13 cellular contexts compared by ENCODE assay signal in genomic region chr14:34218866-34219265, GRCh38.
DNase-seq lines count a peak whose midpoint lies in the region; ATAC-seq, FAIRE-seq and TF ChIP-seq lines count a peak whose summit lies in the region.
"Had no signal": no experiment of that assay in that cellular context is flagged by ENCODE, and none has a peak within 500 bp of the region (broad histone marks: within the 10 kb centered on the region; RNA-seq: fewer than 3 reads in every experiment).

No MANE protein-coding gene starts in this region.

- H3K4me1 ChIP-seq in keratinocyte (ENCODE audit: control insufficient read depth, extremely low read depth, insufficient read depth, low read length) (peaks cover 28% of the 10 kb centered on the region), trophoblast cell (ENCODE audit: control insufficient read depth in 1 of 2, insufficient read depth in 2 of 2, low read length in 2 of 2) (peaks cover 14 to 16% of the 10 kb centered on the region in 2 experiments), transverse colon (peaks cover 0 to 36% (median 10%) of the 10 kb centered on the region in 4 donors)

- H2AFZ ChIP-seq in keratinocyte (ENCODE audit: control insufficient read depth, low read length), result peak overlapping the region; percentile 8
- H2AFZ ChIP-seq in trophoblast cell (ENCODE audit: insufficient read depth, low read length, poor library complexity), result no peak overlapping the region
- H2AFZ ChIP-seq: GM23248 had no signal

- no peak overlapping the region for H4K8ac ChIP-seq in trophoblast cell (ENCODE audit: low read depth, low read length)

- H2BK12ac ChIP-seq in trophoblast cell (ENCODE audit: low read length), result no peak overlapping the region

- no peak overlapping the region for H3K4me2 ChIP-seq in keratinocyte (ENCODE audit: control insufficient read depth, extremely low read depth, insufficient read depth, low read depth, low read length)
- H3K4me2 ChIP-seq in trophoblast cell (ENCODE audit: low read length), result no peak overlapping the region
- H3K4me2 ChIP-seq: A549 had no signal

- intact Hi-C loops in transverse colon (cut with DNase I; ENCODE audit: low total_unique reads), result loop anchor here (10.0 kb wide), 1 partner anchor 154 kb away; no protein-coding TSS in a partner anchor

- no peak overlapping the region for H3K18ac ChIP-seq in trophoblast cell (ENCODE audit: low read length)

- no peak overlapping the region for H3K23ac ChIP-seq in trophoblast cell (ENCODE audit: low read length)

- no peak for DNase-seq in epithelial cell of prostate (ENCODE audit: low read depth, low spot score)
- DNase-seq in keratinocyte (ENCODE audit: low read depth, low spot score), result no peak
- no peak for DNase-seq in trophoblast cell
- no peak for DNase-seq in transverse colon
- DNase-seq in NCI-H2107 treated with DMSO at 0.1 percent for 48 hours (lab: John Stamatoyannopoulos, UW; ENCODE audit: unreplicated experiment), result no peak
- DNase-seq in amygdala (lab: John Stamatoyannopoulos, UW), result no peak
- DNase-seq: Caco-2; CD8-positive, alpha-beta T cell; GF-D8; GM23248; H7 had no signal

- no peaks in the 10 kb centered on the region for H3K79me2 ChIP-seq in keratinocyte (ENCODE audit: control insufficient read depth, insufficient read depth, low read length)
- H3K79me2 ChIP-seq in trophoblast cell (ENCODE audit: control insufficient read depth, insufficient read depth, low read length, poor library complexity), result peaks cover 2% of the 10 kb centered on the region

- ATAC-seq in GM21381 (IDR thresholded peaks at IDR 0.05; ENCODE audit: unreplicated experiment), result no peak
- ATAC-seq: A549; CD8-positive, alpha-beta T cell had no signal

- peaks cover 17% of the 10 kb centered on the region for H3K79me1 ChIP-seq in trophoblast cell (ENCODE audit: low read length)

- no peak overlapping the region for H3K4ac ChIP-seq in trophoblast cell (ENCODE audit: low read depth, low read length)

- H4K12ac ChIP-seq in trophoblast cell (ENCODE audit: low read depth, low read length), result no peak overlapping the region

- no peak for TF ChIP-seq EP300 in transverse colon (IDR thresholded peaks at IDR 0.05; ENCODE audit: low read depth)

- H4K20me1 ChIP-seq in keratinocyte (ENCODE audit: control insufficient read depth, extremely low read depth, insufficient read depth, low read length), result no peaks in the 10 kb centered on the region

- in situ Hi-C loops in transverse colon (cut with MboI; ENCODE audit: low pct_ligation_motif_present in 1 of 4, low pct_unique_long_range_greater_than_20kb in 1 of 4, low sequenced_read_pairs in 3 of 4), result no loop called here

- no peaks in the 10 kb centered on the region for H3K9me1 ChIP-seq in keratinocyte (ENCODE audit: control insufficient read depth, extremely low read depth, insufficient read depth, low read length)

- H3K9me3 ChIP-seq in keratinocyte (ENCODE audit: control insufficient read depth, low read depth, low read length) (no peaks in the 10 kb centered on the region), trophoblast cell (ENCODE audit: insufficient read depth, low read depth, low read length) (no peaks in the 10 kb centered on the region), transverse colon (no peaks in the 10 kb centered on the region)
- H3K9me3 ChIP-seq: A549, Caco-2 had no signal

- H2BK120ac ChIP-seq in trophoblast cell (ENCODE audit: insufficient read depth, low read length, poor library complexity), result no peak overlapping the region

- WGBS in trophoblast cell (ENCODE audit: extremely low coverage, insufficient coverage, insufficient read length), result no CpG with 5 or more reads among the region's 2 CpGs
- 68 to 70% methylated on average over 2 of the region's 2 CpGs for WGBS in transverse colon (ENCODE audit: low coverage in 1 of 2), 2 donors

- H3K14ac ChIP-seq in trophoblast cell (ENCODE audit: low read length), result no peak overlapping the region

- dilution Hi-C loops in keratinocyte (cut with MboI; ENCODE audit: extremely low pct_ligation_motif_present, low sequenced_read_pairs), result no loop called here

- no peak overlapping the region for H3K9ac ChIP-seq in keratinocyte (ENCODE audit: control insufficient read depth, extremely low read depth, insufficient read depth, low read length)
- no peak overlapping the region for H3K9ac ChIP-seq in trophoblast cell (ENCODE audit: low read length)
- H3K9ac ChIP-seq: GM23248 had no signal

- no peak overlapping the region for H3K4me3 ChIP-seq in keratinocyte (ENCODE audit: control insufficient read depth in 2 of 3, extremely low read depth in 1 of 3, insufficient read depth in 2 of 3, low read depth in 1 of 3, low read length in 3 of 3)
- no peak overlapping the region for H3K4me3 ChIP-seq in trophoblast cell (ENCODE audit: low read depth, low read length)
- H3K4me3 ChIP-seq in transverse colon, result no peak overlapping the region
- H3K4me3 ChIP-seq: A549, GM23248 had no signal

- H4K91ac ChIP-seq in trophoblast cell (ENCODE audit: low read depth, low read length), result no peak overlapping the region

- no peak overlapping the region for H2AK5ac ChIP-seq in trophoblast cell (ENCODE audit: low read length)

- H3K27ac ChIP-seq in epithelial cell of prostate (peak overlapping the region; percentile 78), keratinocyte (ENCODE audit: control insufficient read depth, insufficient read depth, low read length) (no peak overlapping the region), trophoblast cell (ENCODE audit: low read depth, low read length) (peak overlapping the region; percentile 84), transverse colon (peak overlapping the region in 3 of 4 donors; percentile 41 to 53 (median 42))
- H3K27ac ChIP-seq: A549, GM23248 had no signal

- H3K36me3 ChIP-seq in keratinocyte (ENCODE audit: control insufficient read depth in 2 of 2, extremely low read depth in 1 of 2, insufficient read depth in 2 of 2, low read length in 2 of 2) (no peaks in the 10 kb centered on the region), trophoblast cell (ENCODE audit: control insufficient read depth in 1 of 2, insufficient read depth in 2 of 2, low read length in 2 of 2) (no peaks in the 10 kb centered on the region), transverse colon (no peaks in the 10 kb centered on the region)

- no peak for TF ChIP-seq POLR2A in transverse colon (IDR thresholded peaks at IDR 0.05)

- TF ChIP-seq CTCF in keratinocyte (optimal IDR thresholded peaks at IDR 0.05 in 1 of 3, IDR thresholded peaks at IDR 0.05 in 1 of 3, conservative IDR thresholded peaks at IDR 0.05 in 1 of 3; ENCODE audit: extremely low read depth in 1 of 3, insufficient read depth in 2 of 3, low read length in 3 of 3) (no peak), transverse colon (IDR thresholded peaks at IDR 0.05) (peak in 1 of 5 experiments; percentile 28)

- no peak overlapping the region for H2BK5ac ChIP-seq in trophoblast cell (ENCODE audit: low read depth, low read length, poor library complexity)

- no peaks in the 10 kb centered on the region for H3K27me3 ChIP-seq in keratinocyte (ENCODE audit: control insufficient read depth, extremely low read depth, insufficient read depth, low read length)
- no peaks in the 10 kb centered on the region for H3K27me3 ChIP-seq in trophoblast cell (ENCODE audit: insufficient read depth, low read length)
- H3K27me3 ChIP-seq in transverse colon, result no peaks in the 10 kb centered on the region

- FAIRE-seq in keratinocyte (lab: Jason Lieb, UNC), result no peak
- FAIRE-seq: A549 had no signal
